18 cellular contexts compared by ENCODE assay signal in genomic region chr5:59197911-59198310, GRCh38.
"Had no signal": no experiment of that assay in that cellular context is flagged by ENCODE, and none has a peak within 500 bp of the region (broad histone marks: within the 10 kb centered on the region; RNA-seq: fewer than 3 reads in every experiment).

No MANE protein-coding gene starts in this region.

- H3K4me3 ChIP-seq: gastroesophageal sphincter, mucosa of descending colon, ovary, spleen, thyroid gland had no signal

- FAIRE-seq: urothelium cell line had no signal

- H3K27ac ChIP-seq: ovary, spleen, thyroid gland had no signal

- ATAC-seq: gastroesophageal sphincter; left lobe of liver; mucosa of descending colon; naive thymus-derived CD8-positive, alpha-beta T cell; right cardiac atrium; stimulated activated memory B cell treated with anti-CD40 and anti-IgM and Interleukin-4, amounts not matched to agents 10 μg/mL and 1 μg/mL and 100 μg/mL, for 72 hours had no signal

- H3K9me3 Mint-ChIP-seq: stimulated activated memory B cell treated with anti-CD40 and anti-IgM and Interleukin-4, amounts not matched to agents 10 μg/mL and 1 μg/mL and 100 μg/mL, for 72 hours; type B pancreatic cell had no signal

- H3K27ac Mint-ChIP-seq: type B pancreatic cell had no signal

- H3K4me3 Mint-ChIP-seq: naive thymus-derived CD8-positive, alpha-beta T cell; stimulated activated memory B cell treated with anti-CD40 and anti-IgM and Interleukin-4, amounts not matched to agents 10 μg/mL and 1 μg/mL and 100 μg/mL, for 72 hours; type B pancreatic cell had no signal

- H3K36me3 Mint-ChIP-seq: naive thymus-derived CD8-positive, alpha-beta T cell had no signal

- H3K4me1 Mint-ChIP-seq: naive thymus-derived CD8-positive, alpha-beta T cell had no signal

- H3K36me3 ChIP-seq: gastroesophageal sphincter, ovary, spleen, thyroid gland had no signal

- H3K4me1 ChIP-seq: spleen, thyroid gland had no signal

- DNase-seq: dermis blood vessel endothelial cell; glutamatergic neuron; islet precursor cell; mammary epithelial cell; mucosa of descending colon; naive thymus-derived CD8-positive, alpha-beta T cell; ovary; right cardiac atrium; spleen; stimulated activated CD4-positive, alpha-beta T cell treated with anti-CD3 and anti-CD28 coated beads, Interleukin-15, amount 100 ng/mL, for 24 hours; stimulated activated CD4-positive, alpha-beta T cell treated with anti-CD3 and anti-CD28 coated beads, Interleukin-1b, Interleukin-23, amount 100 ng/mL, for 48 hours; stimulated activated CD4-positive, alpha-beta T cell treated with anti-CD3 and anti-CD28 coated beads, Interleukin-4, amount 100 ng/mL, for 24 hours; thyroid gland had no signal

- H3K9me3 ChIP-seq: gastroesophageal sphincter, mucosa of descending colon, ovary, spleen, thyroid gland had no signal

- H3K27me3 ChIP-seq: gastroesophageal sphincter, spleen, thyroid gland had no signal

- H3K27me3 Mint-ChIP-seq: stimulated activated memory B cell treated with anti-CD40 and anti-IgM and Interleukin-4, amounts not matched to agents 10 μg/mL and 1 μg/mL and 100 μg/mL, for 72 hours; type B pancreatic cell had no signal
